Comparison of ENCODE assay signal across 9 cellular contexts in the genomic region with DNA sequence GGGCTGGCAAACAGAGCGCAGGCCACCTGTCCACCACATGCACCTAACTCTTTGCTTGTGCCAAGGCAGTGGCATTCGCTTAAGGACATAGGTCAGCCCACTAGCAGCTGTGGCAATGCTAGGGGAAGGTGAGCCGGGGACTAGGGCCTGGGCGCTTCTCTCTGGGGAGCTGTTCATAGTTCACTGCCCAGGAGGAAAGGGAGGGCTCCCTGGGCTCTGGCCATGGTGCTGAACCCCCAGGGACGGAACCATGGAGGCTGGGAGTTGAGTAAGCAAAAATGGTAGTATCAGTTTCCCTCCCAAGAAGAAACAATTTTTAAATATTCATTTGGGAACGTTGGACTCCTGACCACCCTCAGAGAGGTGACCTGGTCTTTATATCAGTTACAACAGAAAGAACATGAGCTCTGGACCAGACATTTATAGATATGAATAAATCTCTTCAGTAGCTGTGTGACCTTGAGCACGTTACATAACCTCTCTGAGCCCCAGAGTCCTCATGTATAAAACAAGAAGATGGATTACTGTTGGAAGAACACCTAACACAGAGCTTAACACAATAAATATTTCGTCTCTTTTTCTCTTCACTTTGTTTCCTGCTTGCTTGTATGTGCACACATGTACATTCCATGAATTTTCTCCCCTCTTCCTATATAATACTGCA.
DNase-seq lines count a peak whose midpoint lies in the region; ATAC-seq and TF ChIP-seq lines count a peak whose summit lies in the region.
"Had no signal": no experiment of that assay in that cellular context is flagged by ENCODE, and none has a peak within 500 bp of the region (broad histone marks: within the 10 kb centered on the region; RNA-seq: fewer than 3 reads in every experiment).

No MANE protein-coding gene starts in this region.

- no peak overlapping the region for H3K27ac ChIP-seq in dorsolateral prefrontal cortex

- DNase-seq in COLO668 (lab: John Stamatoyannopoulos, UW; ENCODE audit: unreplicated experiment), result peak; percentile 81
- peak; percentile 29 for DNase-seq in OCI-M1 (lab: John Stamatoyannopoulos, UW)
- peak; percentile 1 for DNase-seq in iris pigment epithelial cell (ENCODE audit: low read depth)
- DNase-seq in NCI-H2029 treated with DMSO at 0.1 percent for 48 hours (lab: John Stamatoyannopoulos, UW), result no peak
- DNase-seq in activated CD8-positive, alpha-beta memory T cell treated with anti-CD3 and anti-CD28 coated beads, Interleukin-2, amount 10 ng/mL, durations not matched to agents 7 days and 5 days, result no peak
- DNase-seq in dorsolateral prefrontal cortex, result no peak
- DNase-seq: NCI-H2029 had no signal

- no peak overlapping the region for H3K4me3 Mint-ChIP-seq in activated CD8-positive, alpha-beta memory T cell treated with anti-CD3 and anti-CD28 coated beads, Interleukin-2, amount 10 ng/mL, durations not matched to agents 7 days and 5 days

- ATAC-seq in GM19397 (IDR thresholded peaks at IDR 0.05; ENCODE audit: unreplicated experiment) (peak; percentile 50), GM19324 (IDR thresholded peaks at IDR 0.05; ENCODE audit: low FRiP score, unreplicated experiment) (no peak)
- ATAC-seq in activated CD8-positive, alpha-beta memory T cell treated with anti-CD3 and anti-CD28 coated beads, Interleukin-2, amount 10 ng/mL, durations not matched to agents 7 days and 5 days, result no peak

- no peak for TF ChIP-seq CTCF in dorsolateral prefrontal cortex (IDR thresholded peaks at IDR 0.05 in 54 of 56, conservative IDR thresholded peaks at IDR 0.05 in 2 of 56; ENCODE audit: low read depth in 1 of 56, partially characterized antibody in 56 of 56)

- intact Hi-C loops in dorsolateral prefrontal cortex (cut with DNase I), result no loop called here

- no peak overlapping the region for H3K27ac Mint-ChIP-seq in activated CD8-positive, alpha-beta memory T cell treated with anti-CD3 and anti-CD28 coated beads, Interleukin-2, amount 10 ng/mL, durations not matched to agents 7 days and 5 days

- H3K36me3 Mint-ChIP-seq in activated CD8-positive, alpha-beta memory T cell treated with anti-CD3 and anti-CD28 coated beads, Interleukin-2, amount 10 ng/mL, durations not matched to agents 7 days and 5 days, result no peaks in the 10 kb centered on the region

- H3K9me3 Mint-ChIP-seq in activated CD8-positive, alpha-beta memory T cell treated with anti-CD3 and anti-CD28 coated beads, Interleukin-2, amount 10 ng/mL, durations not matched to agents 7 days and 5 days (ENCODE audit: low read depth), result no peaks in the 10 kb centered on the region

- CTCF ChIA-PET in activated CD8-positive, alpha-beta memory T cell treated with anti-CD3 and anti-CD28 coated beads, Interleukin-2, amount 10 ng/mL, durations not matched to agents 7 days and 5 days (lab: Charles Lee), result no interaction called here

- no peaks in the 10 kb centered on the region for H3K27me3 ChIP-seq in dorsolateral prefrontal cortex

- H3K27me3 Mint-ChIP-seq in activated CD8-positive, alpha-beta memory T cell treated with anti-CD3 and anti-CD28 coated beads, Interleukin-2, amount 10 ng/mL, durations not matched to agents 7 days and 5 days, result no peaks in the 10 kb centered on the region

- no peaks in the 10 kb centered on the region for H3K4me1 Mint-ChIP-seq in activated CD8-positive, alpha-beta memory T cell treated with anti-CD3 and anti-CD28 coated beads, Interleukin-2, amount 10 ng/mL, durations not matched to agents 7 days and 5 days

- H3K4me3 ChIP-seq in dorsolateral prefrontal cortex, result no peak overlapping the region

Comparison
In these comparisons a context has a peak if more than half of its experiments do, and no peak if none do; other contexts are left out.
1. DNase-seq: peak in COLO668 (single experiment), OCI-M1 (single experiment) and iris pigment epithelial cell (single experiment); none in NCI-H2029 treated with DMSO at 0.1 percent for 48 hours (single experiment), activated CD8-positive, alpha-beta memory T cell treated with anti-CD3 and anti-CD28 coated beads, Interleukin-2, amount 10 ng/mL, durations not matched to agents 7 days and 5 days (single experiment) and dorsolateral prefrontal cortex (0 of 10).